Comparison of ENCODE assay signal across 9 cellular contexts in the genomic region with DNA sequence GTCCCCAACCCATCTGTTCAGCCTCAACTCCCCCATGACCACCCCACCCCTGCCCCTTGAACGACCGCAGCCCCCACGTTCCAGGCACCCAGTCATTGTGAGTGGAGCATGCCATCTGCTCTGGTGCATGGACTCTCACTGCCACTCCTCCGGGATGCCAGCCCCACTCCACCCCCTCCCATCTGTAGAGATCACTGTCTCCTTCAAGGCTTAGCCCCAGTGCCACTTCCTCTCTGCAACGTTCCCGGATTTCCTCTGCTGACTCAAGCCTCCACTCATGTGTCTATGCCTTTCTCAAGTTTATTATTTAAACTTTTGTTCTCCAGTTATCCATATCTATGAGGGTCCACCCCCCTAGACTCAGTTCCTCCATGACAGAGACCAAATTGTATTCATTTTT. TPM values are rescaled to one million over a fixed set of nuclear protein-coding genes. Genes with fewer than 3 reads are reported as not detected.
A peak's percentile ranks its signal among the peaks of the same experiment; 100 is the strongest.
DNase-seq lines count a peak whose midpoint lies in the region; ATAC-seq and TF ChIP-seq lines count a peak whose summit lies in the region.
"Had no signal": no experiment of that assay in that cellular context is flagged by ENCODE, and none has a peak within 500 bp of the region (broad histone marks: within the 10 kb centered on the region; RNA-seq: fewer than 3 reads in every experiment).

No MANE protein-coding gene starts in this region.

- TF ChIP-seq CTCF in Loucy (conservative IDR thresholded peaks at IDR 0.05; ENCODE audit: low read length) = no peak
- TF ChIP-seq CTCF in activated B cell treated with CpG ODN at 0.5 μM for 24 hours (IDR thresholded peaks at IDR 0.05) = no peak
- TF ChIP-seq CTCF in H9 (conservative IDR thresholded peaks at IDR 0.05) = no peak

- H4K5ac ChIP-seq in H9 (ENCODE audit: insufficient read length, low read depth, low read length) = no peak overlapping the region

- H3K9me3 ChIP-seq in Loucy (ENCODE audit: insufficient read depth, low read depth, low read length) (no peaks in the 10 kb centered on the region), H9 (ENCODE audit: control insufficient read depth, low read depth, low read length) (no peaks in the 10 kb centered on the region)

- no peaks in the 10 kb centered on the region for H3K36me3 ChIP-seq in ACC112 (ENCODE audit: insufficient read depth, low read length)
- no peaks in the 10 kb centered on the region for H3K36me3 ChIP-seq in Loucy (ENCODE audit: insufficient read depth, low read length)

- H2BK15ac ChIP-seq in H9 (ENCODE audit: low read depth, low read length) = no peak overlapping the region

- H2BK5ac ChIP-seq in H9 (ENCODE audit: insufficient read length, low read length) = no peak overlapping the region

- H3K4me3 Mint-ChIP-seq in activated B cell treated with CpG ODN at 0.5 μM for 24 hours = peak overlapping the region; percentile 17
- H3K4me3 Mint-ChIP-seq in H9 = no peak overlapping the region

- peaks cover 59% of the 10 kb centered on the region for H3K4me1 Mint-ChIP-seq in activated B cell treated with CpG ODN at 0.5 μM for 24 hours
- H3K4me1 Mint-ChIP-seq in H9 = peaks cover 9 to 17% of the 10 kb centered on the region in 2 experiments

- no peak overlapping the region for H3T11ph ChIP-seq in H9 (ENCODE audit: low read length)

- ATAC-seq in activated B cell treated with CpG ODN at 0.5 μM for 24 hours (ENCODE audit: low read depth) (no peak), left lobe of liver (peak; percentile 44), HG02981 (IDR thresholded peaks at IDR 0.05; ENCODE audit: unreplicated experiment) (no peak)

- H3K27me3 Mint-ChIP-seq in activated B cell treated with CpG ODN at 0.5 μM for 24 hours (peaks cover 9% of the 10 kb centered on the region), H9 (ENCODE audit: low read depth) (no peaks in the 10 kb centered on the region; the same call in 1 of the 2 replicates)

- H4K91ac ChIP-seq in H9 (ENCODE audit: insufficient read length, low read depth, low read length) = no peak overlapping the region

- H3K79me1 ChIP-seq in H9 (ENCODE audit: insufficient read depth, low read depth, low read length, poor library complexity, severe bottlenecking) = no peaks in the 10 kb centered on the region

- H3K4me2 ChIP-seq in Loucy (ENCODE audit: low read depth, low read length, poor library complexity, severe bottlenecking) = peak overlapping the region; percentile 92
- H3K4me2 ChIP-seq in H9 (ENCODE audit: insufficient read depth, insufficient read length, low read length) = no peak overlapping the region

- no peak overlapping the region for H3K4me3 ChIP-seq in ACC112 (ENCODE audit: low read depth, low read length)
- H3K4me3 ChIP-seq in Loucy (ENCODE audit: low read length, poor library complexity, severe bottlenecking) = peak overlapping the region; percentile 67

- H3K36me3 Mint-ChIP-seq in activated B cell treated with CpG ODN at 0.5 μM for 24 hours (ENCODE audit: low read depth) = no peaks in the 10 kb centered on the region
- no peaks in the 10 kb centered on the region for H3K36me3 Mint-ChIP-seq in H9 (ENCODE audit: insufficient read depth in 1 of 3, low read depth in 3 of 3)

- H3K79me2 ChIP-seq in ACC112 (ENCODE audit: control insufficient read depth, insufficient read depth, low read length, unreplicated experiment) = no peaks in the 10 kb centered on the region
- H3K79me2 ChIP-seq in Loucy (ENCODE audit: insufficient read depth, low read length) = peaks cover 80% of the 10 kb centered on the region
- H3K79me2 ChIP-seq in H9 (ENCODE audit: insufficient read depth, low read length) = no peaks in the 10 kb centered on the region

- CTCF ChIA-PET in activated B cell treated with CpG ODN at 0.5 μM for 24 hours (lab: Charles Lee) = no interaction called here

- H3K9ac ChIP-seq in Loucy (ENCODE audit: low read depth, low read length, poor library complexity, severe bottlenecking) (peak overlapping the region; percentile 66), H9 (ENCODE audit: extremely low read depth, insufficient read length, low read length) (no peak overlapping the region)

- H3K27ac ChIP-seq in ACC112 (ENCODE audit: low read depth, low read length) = peak overlapping the region; percentile 18; the same call in 1 of the 2 replicates
- no peak overlapping the region for H3K27ac ChIP-seq in H9 (ENCODE audit: insufficient read length, low read depth, low read length)

- no peak overlapping the region for H2BK12ac ChIP-seq in H9 (ENCODE audit: insufficient read length, low read depth, low read length)

- no peak overlapping the region for H4K8ac ChIP-seq in H9 (replicated peaks; ENCODE audit: insufficient read length, low read depth, low read length)

- no CpG with 5 or more reads among the region's 6 CpGs for WGBS in H9 (ENCODE audit: extremely low coverage, insufficient read length, low lambda C conversion rate)

- no peak overlapping the region for H3K56ac ChIP-seq in H9 (ENCODE audit: insufficient read length, low read depth, low read length)

- POLR2A ChIA-PET in activated B cell treated with CpG ODN at 0.5 μM for 24 hours (lab: Charles Lee) = no interaction called here

- peaks cover 2% of the 10 kb centered on the region for H3K9me3 Mint-ChIP-seq in activated B cell treated with CpG ODN at 0.5 μM for 24 hours
- H3K9me3 Mint-ChIP-seq in H9 = no peaks in the 10 kb centered on the region

- H2AK5ac ChIP-seq in H9 (ENCODE audit: insufficient read length, low read length) = no peak overlapping the region

- H3K23ac ChIP-seq in H9 (ENCODE audit: insufficient read length, low read depth, low read length) = no peak overlapping the region

- no peaks in the 10 kb centered on the region for H3K27me3 ChIP-seq in ACC112 (ENCODE audit: insufficient read depth, low read length)
- no peaks in the 10 kb centered on the region for H3K27me3 ChIP-seq in Loucy (ENCODE audit: insufficient read depth, low read length, poor library complexity, severe bottlenecking)
- H3K27me3 ChIP-seq in H9 (ENCODE audit: insufficient read depth, low read length) = no peaks in the 10 kb centered on the region

- H2AFZ ChIP-seq in ACC112 (ENCODE audit: low read length, unreplicated experiment) = no peak overlapping the region
- H2AFZ ChIP-seq in Loucy (ENCODE audit: low read length) = no peak overlapping the region
- no peak overlapping the region for H2AFZ ChIP-seq in H9 (ENCODE audit: low read length)

- H2BK120ac ChIP-seq in H9 (ENCODE audit: low read depth, low read length, poor library complexity, severe bottlenecking) = no peak overlapping the region

- H3K18ac ChIP-seq in H9 (ENCODE audit: insufficient read length, low read depth, low read length) = no peak overlapping the region

- no peak for DNase-seq in activated B cell treated with CpG ODN at 0.5 μM for 24 hours
- DNase-seq in left lobe of liver (ENCODE audit: low spot score) = no peak
- no peak for DNase-seq in central memory CD4-positive, alpha-beta T cell
- DNase-seq in H9 = no peak
- DNase-seq in effector CD4-positive, alpha-beta T cell = no peak
- DNase-seq: stimulated activated CD4-positive, alpha-beta T cell treated with anti-CD3 and anti-CD28 coated beads, Interleukin-1b, Interleukin-23, amount 100 ng/mL, for 48 hours had no signal

- no peaks in the 10 kb centered on the region for H3K9me2 ChIP-seq in Loucy (replicated peaks; ENCODE audit: low read depth, low read length)

- H2BK20ac ChIP-seq in H9 (ENCODE audit: low read depth, low read length, poor library complexity, severe bottlenecking) = no peak overlapping the region

- H3F3A ChIP-seq in Loucy (ENCODE audit: low read depth) = peaks cover 23% of the 10 kb centered on the region

- H3K23me2 ChIP-seq in H9 (ENCODE audit: insufficient read length, low read depth, low read length, poor library complexity, severe bottlenecking) = no peaks in the 10 kb centered on the region

- no peak overlapping the region for H3K27ac Mint-ChIP-seq in activated B cell treated with CpG ODN at 0.5 μM for 24 hours
- no peak overlapping the region; a peak in 1 of 7 replicates for H3K27ac Mint-ChIP-seq in H9

- H3K4ac ChIP-seq in H9 (ENCODE audit: low read depth, low read length) = no peak overlapping the region

- H4K20me1 ChIP-seq in Loucy (ENCODE audit: insufficient read depth, low read length, poor library complexity, severe bottlenecking) (no peaks in the 10 kb centered on the region), H9 (ENCODE audit: control insufficient read depth, insufficient read depth, insufficient read length) (no peaks in the 10 kb centered on the region)

- H3K14ac ChIP-seq in H9 (ENCODE audit: insufficient read depth, low read length) = no peak overlapping the region

- intact Hi-C loops in activated B cell treated with CpG ODN at 0.5 μM for 24 hours (cut with micrococcal nuclease) = no loop called here

- peaks cover 70% of the 10 kb centered on the region for H3K4me1 ChIP-seq in ACC112 (ENCODE audit: control insufficient read depth, insufficient read depth, low read length, unreplicated experiment)
- H3K4me1 ChIP-seq in Loucy (ENCODE audit: insufficient read depth, low read length, poor library complexity, severe bottlenecking) = peaks cover 93% of the 10 kb centered on the region
- H3K4me1 ChIP-seq in H9 (ENCODE audit: insufficient read depth, low read length) = no peaks in the 10 kb centered on the region; the same call in 1 of the 2 replicates

RNA-seq across cellular contexts. Expression of gene MAML3, which starts 54.0 kb away (rescaled TPM):
- total RNA-seq in activated B cell treated with CpG ODN at 0.5 μM for 24 hours = 1.9 and 2.6 TPM in 2 replicates
- 8.4 TPM for total RNA-seq in left lobe of liver
- total RNA-seq in H9 (2021) = 3.9 and 4.1 TPM in 2 replicates
